In genomic region chr6:10520468-10520867, GRCh38 we compare ENCODE assay signal across 10 cellular contexts. TPM values are rescaled to one million over a fixed set of nuclear protein-coding genes. Genes with fewer than 3 reads are reported as not detected.
DNase-seq lines count a peak whose midpoint lies in the region; ATAC-seq and TF ChIP-seq lines count a peak whose summit lies in the region.
"Had no signal": no experiment of that assay in that cellular context is flagged by ENCODE, and none has a peak within 500 bp of the region (broad histone marks: within the 10 kb centered on the region; RNA-seq: fewer than 3 reads in every experiment).

No MANE protein-coding gene starts in this region.

- H3K4me3 ChIP-seq in MG63 (no peak overlapping the region), psoas muscle (peak overlapping the region; percentile 45)

- WGBS in psoas muscle, 3 donors = 28 to 39% (median 35%) methylated on average over 2 of the region's 2 CpGs

- CTCF ChIA-PET in activated naive CD4-positive, alpha-beta T cell treated with anti-CD3 and anti-CD28 coated beads for 36 hours (lab: Charles Lee) = interaction anchor here (1.1 kb wide), 1 partner anchor 10 kb away, joined by 5 read pairs; no protein-coding TSS in a partner anchor

- TF ChIP-seq CTCF in psoas muscle (IDR thresholded peaks at IDR 0.05) = no peak

- DNase-seq in MG63 (peak; percentile 68), epithelial cell of prostate (ENCODE audit: low read depth, low spot score) (no peak), psoas muscle (no peak), hepatic stellate cell (ENCODE audit: low spot score) (no peak), activated gamma-delta T cell treated with Interleukin-2 at 50 U/mL for 16 hours (no peak)
- DNase-seq in activated naive CD4-positive, alpha-beta T cell treated with anti-CD3 and anti-CD28 coated beads for 36 hours = no peak
- DNase-seq: activated CD8-positive, alpha-beta memory T cell treated with anti-CD3 and anti-CD28 coated beads for 24 hours; stimulated activated CD4-positive, alpha-beta T cell treated with anti-CD3 and anti-CD28 coated beads, Interleukin-4, amount 100 ng/mL, for 1 hour had no signal

- H3K9me3 ChIP-seq in MG63 (no peaks in the 10 kb centered on the region), psoas muscle (no peaks in the 10 kb centered on the region)

- ATAC-seq in GM21360 (IDR thresholded peaks at IDR 0.05; ENCODE audit: unreplicated experiment) = peak; percentile 13
- peak in 3 of 4 donors; percentile 20 to 45 (median 41) for ATAC-seq in psoas muscle
- ATAC-seq in HG03520 (IDR thresholded peaks at IDR 0.05; ENCODE audit: unreplicated experiment) = no peak

- H3K9me3 Mint-ChIP-seq in activated naive CD4-positive, alpha-beta T cell treated with anti-CD3 and anti-CD28 coated beads for 36 hours = no peaks in the 10 kb centered on the region

- H3K27ac ChIP-seq in epithelial cell of prostate = peak overlapping the region; percentile 92
- H3K27ac ChIP-seq in psoas muscle = peak overlapping the region; percentile 71

- H3K27me3 ChIP-seq in MG63 = no peaks in the 10 kb centered on the region
- no peaks in the 10 kb centered on the region for H3K27me3 ChIP-seq in psoas muscle (ENCODE audit: insufficient read depth in 3 of 3, low read length in 2 of 3)

- no peaks in the 10 kb centered on the region for H3K36me3 ChIP-seq in MG63
- no peaks in the 10 kb centered on the region for H3K36me3 ChIP-seq in psoas muscle (ENCODE audit: insufficient read depth in 1 of 2, low read depth in 1 of 2)

- no peak overlapping the region for H3K4me3 Mint-ChIP-seq in activated naive CD4-positive, alpha-beta T cell treated with anti-CD3 and anti-CD28 coated beads for 36 hours

- H3K4me1 Mint-ChIP-seq in activated naive CD4-positive, alpha-beta T cell treated with anti-CD3 and anti-CD28 coated beads for 36 hours (ENCODE audit: low read depth) = peaks cover 6% of the 10 kb centered on the region

- no peaks in the 10 kb centered on the region for H3K36me3 Mint-ChIP-seq in activated naive CD4-positive, alpha-beta T cell treated with anti-CD3 and anti-CD28 coated beads for 36 hours (ENCODE audit: low read depth)

- no peak overlapping the region for H3K27ac Mint-ChIP-seq in activated naive CD4-positive, alpha-beta T cell treated with anti-CD3 and anti-CD28 coated beads for 36 hours

- intact Hi-C loops in psoas muscle (cut with DNase I) = no loop called here
- intact Hi-C loops in activated naive CD4-positive, alpha-beta T cell treated with anti-CD3 and anti-CD28 coated beads for 36 hours (cut with micrococcal nuclease) = no loop called here

- H3K27me3 Mint-ChIP-seq in activated naive CD4-positive, alpha-beta T cell treated with anti-CD3 and anti-CD28 coated beads for 36 hours (ENCODE audit: low read depth) = no peaks in the 10 kb centered on the region

- no peaks in the 10 kb centered on the region for H3K4me1 ChIP-seq in psoas muscle

RNA-seq across cellular contexts. Expression of gene GCNT2, which starts 0.7 kb away (rescaled TPM):
- total RNA-seq in MG63 (2014; rRNA removed; shearing (Covaris generic); ENCODE audit: low replicate concordance) = 5.6 and 6.4 TPM in 2 replicates
- total RNA-seq in psoas muscle = 10 to 100 TPM; 10.1 to 23.1 (median 12.8) TPM
- polyA plus RNA-seq in psoas muscle = 1 to 10 TPM in 2 of 3 donors, under 1 TPM in 1; 0.27 to 4.5 (median 1.1) TPM
- total RNA-seq in activated naive CD4-positive, alpha-beta T cell treated with anti-CD3 and anti-CD28 coated beads for 36 hours = 1 to 10 TPM; 1.4 to 1.6 TPM
